26 cellular contexts compared by ENCODE assay signal in genomic region chr2:109670556-109671411, GRCh38. TPM values are rescaled to one million over a fixed set of nuclear protein-coding genes. Genes with fewer than 3 reads are reported as not detected.
"Had no signal": no experiment of that assay in that cellular context is flagged by ENCODE, and none has a peak within 500 bp of the region (broad histone marks: within the 10 kb centered on the region; RNA-seq: fewer than 3 reads in every experiment).

No MANE protein-coding gene starts in this region.

- DNase-seq: activated CD4-positive, alpha-beta memory T cell treated with anti-CD3 and anti-CD28 coated beads for 36 hours; activated CD4-positive, alpha-beta T cell treated with anti-CD3 and anti-CD28 coated beads, Interleukin-2, amount 10 ng/mL, durations not matched to agents 24 days and 14 days; activated CD4-positive, CD25-positive, alpha-beta regulatory T cell treated with anti-CD3 and anti-CD28 coated beads, Interleukin-2, amount 50 U/mL, for 72 hours; activated CD8-positive, alpha-beta memory T cell treated with anti-CD3 and anti-CD28 coated beads, Interleukin-2, amount 50 U/mL, for 4 hours; activated T-cell treated with anti-CD3 and anti-CD28 coated beads, Interleukin-2, amount 50 U/mL, for 24 hours; adrenal gland; brain microvascular endothelial cell; central memory CD4-positive, alpha-beta T cell; foreskin keratinocyte; heart left ventricle; hypothalamus; immature natural killer cell; naive thymus-derived CD8-positive, alpha-beta T cell; stimulated activated CD4-positive, alpha-beta T cell treated with anti-CD3 and anti-CD28 coated beads, Interleukin-1b, Interleukin-23, amount 100 ng/mL, for 48 hours; stimulated activated naive CD4-positive, alpha-beta T cell treated with Interleukin-2 at 50 U/mL for 16 hours had no signal

- H3K27ac ChIP-seq: adrenal gland, ascending aorta, brain microvascular endothelial cell, esophagus muscularis mucosa, foreskin keratinocyte, heart left ventricle, SK-N-MC, thoracic aorta, vagina, VCaP had no signal

- H3K9me3 Mint-ChIP-seq: activated CD4-positive, alpha-beta memory T cell treated with anti-CD3 and anti-CD28 coated beads for 36 hours; activated CD4-positive, alpha-beta T cell treated with anti-CD3 and anti-CD28 coated beads, Interleukin-2, amount 10 ng/mL, durations not matched to agents 24 days and 14 days; activated naive CD4-positive, alpha-beta T cell treated with anti-CD3 and anti-CD28 coated beads, Interleukin-2, amount 50 U/mL, for 72 hours; activated T-cell treated with anti-CD3 and anti-CD28 coated beads, Interleukin-2, amount 50 U/mL, for 24 hours; dendritic cell treated with granulocyte-macrophage colony-stimulating factor and Interleukin-4, amounts not matched to agents 40 ng/mL and 50 ng/mL, for 4 days; immature natural killer cell; naive thymus-derived CD8-positive, alpha-beta T cell; type B pancreatic cell had no signal

- ATAC-seq: activated naive CD4-positive, alpha-beta T cell treated with anti-CD3 and anti-CD28 coated beads, Interleukin-2, amount 50 U/mL, for 72 hours; foreskin keratinocyte; naive thymus-derived CD8-positive, alpha-beta T cell had no signal

- H3K4me1 ChIP-seq: adrenal gland, heart left ventricle, vagina had no signal

- H3K27ac Mint-ChIP-seq: activated CD4-positive, alpha-beta memory T cell treated with anti-CD3 and anti-CD28 coated beads for 36 hours; activated CD4-positive, alpha-beta T cell treated with anti-CD3 and anti-CD28 coated beads, Interleukin-2, amount 10 ng/mL, durations not matched to agents 24 days and 14 days; activated naive CD4-positive, alpha-beta T cell treated with anti-CD3 and anti-CD28 coated beads, Interleukin-2, amount 50 U/mL, for 72 hours; activated T-cell treated with anti-CD3 and anti-CD28 coated beads, Interleukin-2, amount 50 U/mL, for 24 hours; dendritic cell treated with granulocyte-macrophage colony-stimulating factor and Interleukin-4, amounts not matched to agents 40 ng/mL and 50 ng/mL, for 4 days; immature natural killer cell; memory B cell; naive thymus-derived CD8-positive, alpha-beta T cell; type B pancreatic cell had no signal

- H3K4me3 Mint-ChIP-seq: activated CD4-positive, alpha-beta memory T cell treated with anti-CD3 and anti-CD28 coated beads for 36 hours; activated CD4-positive, alpha-beta T cell treated with anti-CD3 and anti-CD28 coated beads, Interleukin-2, amount 10 ng/mL, durations not matched to agents 24 days and 14 days; activated T-cell treated with anti-CD3 and anti-CD28 coated beads, Interleukin-2, amount 50 U/mL, for 24 hours; dendritic cell treated with granulocyte-macrophage colony-stimulating factor and Interleukin-4, amounts not matched to agents 40 ng/mL and 50 ng/mL, for 4 days; immature natural killer cell; memory B cell; type B pancreatic cell had no signal

- H3K27me3 Mint-ChIP-seq: memory B cell, type B pancreatic cell had no signal

- H3K9me3 ChIP-seq: adrenal gland, ascending aorta, esophagus muscularis mucosa, heart left ventricle, thoracic aorta, vagina had no signal

- H3K4me1 Mint-ChIP-seq: activated CD4-positive, alpha-beta T cell treated with anti-CD3 and anti-CD28 coated beads, Interleukin-2, amount 10 ng/mL, durations not matched to agents 24 days and 14 days; immature natural killer cell; memory B cell; naive thymus-derived CD8-positive, alpha-beta T cell had no signal

- H3K4me3 ChIP-seq: adrenal gland, ascending aorta, esophagus muscularis mucosa, heart left ventricle, SK-N-MC, smooth muscle cell, thoracic aorta, vagina had no signal

- H3K27me3 ChIP-seq: adrenal gland, ascending aorta, esophagus muscularis mucosa, heart left ventricle, vagina had no signal

- H3K36me3 ChIP-seq: adrenal gland, ascending aorta, brain microvascular endothelial cell, esophagus muscularis mucosa, heart left ventricle, thoracic aorta, vagina had no signal

RNA-seq across cellular contexts. Expression of gene SEPTIN10, which starts 57.0 kb away (rescaled TPM):
- total RNA-seq: naive thymus-derived CD8-positive, alpha-beta T cell had no signal
- polyA plus RNA-seq: immature natural killer cell had no signal
